Comparison of ENCODE assay signal across 1 cellular context in the genomic region with DNA sequence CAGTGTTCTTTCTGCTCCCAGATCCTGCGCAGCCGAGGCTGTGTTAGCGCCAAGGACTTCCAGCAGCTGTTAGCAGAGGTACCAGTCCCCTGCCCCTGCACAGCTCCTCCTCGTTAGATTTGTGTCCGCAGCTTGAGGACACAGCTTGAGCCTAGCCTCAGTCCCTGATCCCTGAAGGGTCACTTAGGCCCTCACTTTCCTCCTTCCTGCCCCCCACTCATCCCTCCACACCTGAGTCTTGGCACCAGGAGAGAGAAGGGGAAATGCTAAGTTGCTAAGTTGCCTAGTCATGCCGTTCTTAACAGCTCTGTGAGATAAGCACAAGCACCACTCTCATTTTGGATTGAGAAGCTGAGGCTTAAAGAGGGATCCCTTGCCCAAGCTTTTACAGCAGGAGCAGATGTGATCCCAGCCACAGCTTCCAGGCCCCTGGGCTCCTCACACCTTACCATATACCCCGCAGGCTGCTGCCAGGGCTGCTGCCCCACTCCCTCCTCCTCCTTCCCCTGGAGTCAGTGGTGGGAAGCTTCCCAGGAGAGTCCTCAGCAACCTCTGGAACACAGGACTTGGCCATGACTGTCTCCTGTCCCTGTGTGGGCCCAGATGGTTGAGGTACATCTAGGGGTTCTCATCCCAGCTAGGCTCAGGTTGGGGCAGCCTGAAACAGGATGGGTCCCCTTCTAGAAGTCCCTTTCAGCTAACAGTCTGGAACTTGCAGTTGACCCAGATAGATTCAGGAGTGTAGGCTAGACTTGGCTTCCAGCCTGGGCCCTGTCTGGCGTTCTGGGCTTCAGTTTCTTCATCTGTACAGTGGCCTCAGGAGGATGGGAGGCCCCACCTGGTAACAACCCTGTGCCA.
TF ChIP-seq lines count a peak whose summit lies in the region.

No MANE protein-coding gene starts in this region.

TF ChIP-seq in K562, 482 proteins besides CTCF, POLR2A, EP300 and RAD21 (continued from another document and continues in another):
- TF ChIP-seq ILF3 (IDR thresholded peaks at IDR 0.05; ENCODE audit: borderline replicate concordance) (no peak), ZNF3 (CRISPR knock-in tag; IDR thresholded peaks at IDR 0.05) (no peak), EWSR1 (IDR thresholded peaks at IDR 0.05; ENCODE audit: borderline replicate concordance, low read depth, partially characterized antibody) (no peak), BRD9 (IDR thresholded peaks at IDR 0.05; ENCODE audit: low read depth, partially characterized antibody) (no peak), MEIS2 (IDR thresholded peaks at IDR 0.05; ENCODE audit: partially characterized antibody) (peak; percentile 23), PCBP1 (IDR thresholded peaks at IDR 0.05; ENCODE audit: low read depth, low read length, poor library complexity, severe bottlenecking) (no peak), COPS2 (conservative IDR thresholded peaks at IDR 0.05) (no peak), RFX1 (IDR thresholded peaks at IDR 0.05) (no peak), FUS (optimal IDR thresholded peaks at IDR 0.05; ENCODE audit: low read depth, low read length) (no peak), YY1 (IDR thresholded peaks at IDR 0.05; ENCODE audit: borderline replicate concordance in 1 of 3, control insufficient read depth in 1 of 3, extremely low read depth in 1 of 3, insufficient read depth in 3 of 3, insufficient read length in 1 of 3, insufficient replicate concordance in 2 of 3, low read depth in 1 of 3, low read length in 2 of 3) (peak in 1 of 3 experiments; percentile 63), NFYB (IDR thresholded peaks at IDR 0.05; ENCODE audit: extremely low read depth, insufficient read length) (no peak), ZNF12 (CRISPR knock-in tag; IDR thresholded peaks at IDR 0.05) (no peak), SMAD1 (IDR thresholded peaks at IDR 0.05; ENCODE audit: low read depth, low read length, partially characterized antibody) (no peak), ZNF551 (CRISPR knock-in tag; IDR thresholded peaks at IDR 0.05) (no peak), ZNF717 (CRISPR knock-in tag; IDR thresholded peaks at IDR 0.05) (no peak), U2AF1 (optimal IDR thresholded peaks at IDR 0.05; ENCODE audit: low read depth, low read length) (no peak), SMARCB1 (IDR thresholded peaks at IDR 0.05; ENCODE audit: insufficient read length, low read depth) (no peak), RAD51 (IDR thresholded peaks at IDR 0.05; ENCODE audit: borderline replicate concordance, low read depth) (no peak), KLF6 (CRISPR knock-in tag; IDR thresholded peaks at IDR 0.05; ENCODE audit: borderline replicate concordance) (no peak), HMGN3 (IDR thresholded peaks at IDR 0.05; ENCODE audit: borderline replicate concordance, extremely low read depth, insufficient read length, low read depth, low read length) (no peak), ZNF445 (CRISPR knock-in tag; IDR thresholded peaks at IDR 0.05; ENCODE audit: low read depth) (no peak), DMBX1 (CRISPR knock-in tag; IDR thresholded peaks at IDR 0.05; ENCODE audit: borderline replicate concordance) (no peak), E2F3 (CRISPR knock-in tag; IDR thresholded peaks at IDR 0.05) (no peak), SMARCC2 (IDR thresholded peaks at IDR 0.05; ENCODE audit: low read depth) (peak; percentile 67; the same call in 1 of the 2 replicates), SMC3 (conservative IDR thresholded peaks at IDR 0.05; ENCODE audit: insufficient read depth, low read depth, low read length) (no peak), ZNF140 (CRISPR knock-in tag; IDR thresholded peaks at IDR 0.05) (no peak), CBFA2T3 (IDR thresholded peaks at IDR 0.05) (peak; percentile 41; the same call in 1 of the 2 replicates), HDAC2 (IDR thresholded peaks at IDR 0.05) (no peak; the same call in 1 of the 2 replicates), EHMT2 (IDR thresholded peaks at IDR 0.05) (no peak; the same call in 1 of the 2 replicates), MCM5 (IDR thresholded peaks at IDR 0.05; ENCODE audit: low read depth) (no peak), ZNF76 (CRISPR knock-in tag; IDR thresholded peaks at IDR 0.05; ENCODE audit: borderline replicate concordance) (no peak)
- TF ChIP-seq, protein P1, sequence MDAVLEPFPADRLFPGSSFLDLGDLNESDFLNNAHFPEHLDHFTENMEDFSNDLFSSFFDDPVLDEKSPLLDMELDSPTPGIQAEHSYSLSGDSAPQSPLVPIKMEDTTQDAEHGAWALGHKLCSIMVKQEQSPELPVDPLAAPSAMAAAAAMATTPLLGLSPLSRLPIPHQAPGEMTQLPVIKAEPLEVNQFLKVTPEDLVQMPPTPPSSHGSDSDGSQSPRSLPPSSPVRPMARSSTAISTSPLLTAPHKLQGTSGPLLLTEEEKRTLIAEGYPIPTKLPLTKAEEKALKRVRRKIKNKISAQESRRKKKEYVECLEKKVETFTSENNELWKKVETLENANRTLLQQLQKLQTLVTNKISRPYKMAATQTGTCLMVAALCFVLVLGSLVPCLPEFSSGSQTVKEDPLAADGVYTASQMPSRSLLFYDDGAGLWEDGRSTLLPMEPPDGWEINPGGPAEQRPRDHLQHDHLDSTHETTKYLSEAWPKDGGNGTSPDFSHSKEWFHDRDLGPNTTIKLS (IDR thresholded peaks at IDR 0.05; ENCODE audit: borderline replicate concordance, low read depth), result no peak
- TF ChIP-seq, protein P2, sequence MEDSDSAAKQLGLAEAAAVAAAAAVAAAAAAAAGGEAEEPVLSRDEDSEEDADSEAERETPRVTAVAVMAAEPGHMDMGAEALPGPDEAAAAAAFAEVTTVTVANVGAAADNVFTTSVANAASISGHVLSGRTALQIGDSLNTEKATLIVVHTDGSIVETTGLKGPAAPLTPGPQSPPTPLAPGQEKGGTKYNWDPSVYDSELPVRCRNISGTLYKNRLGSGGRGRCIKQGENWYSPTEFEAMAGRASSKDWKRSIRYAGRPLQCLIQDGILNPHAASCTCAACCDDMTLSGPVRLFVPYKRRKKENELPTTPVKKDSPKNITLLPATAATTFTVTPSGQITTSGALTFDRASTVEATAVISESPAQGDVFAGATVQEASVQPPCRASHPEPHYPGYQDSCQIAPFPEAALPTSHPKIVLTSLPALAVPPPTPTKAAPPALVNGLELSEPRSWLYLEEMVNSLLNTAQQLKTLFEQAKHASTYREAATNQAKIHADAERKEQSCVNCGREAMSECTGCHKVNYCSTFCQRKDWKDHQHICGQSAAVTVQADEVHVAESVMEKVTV (CRISPR knock-in tag; IDR thresholded peaks at IDR 0.05), result no peak
- TF ChIP-seq, protein P3, sequence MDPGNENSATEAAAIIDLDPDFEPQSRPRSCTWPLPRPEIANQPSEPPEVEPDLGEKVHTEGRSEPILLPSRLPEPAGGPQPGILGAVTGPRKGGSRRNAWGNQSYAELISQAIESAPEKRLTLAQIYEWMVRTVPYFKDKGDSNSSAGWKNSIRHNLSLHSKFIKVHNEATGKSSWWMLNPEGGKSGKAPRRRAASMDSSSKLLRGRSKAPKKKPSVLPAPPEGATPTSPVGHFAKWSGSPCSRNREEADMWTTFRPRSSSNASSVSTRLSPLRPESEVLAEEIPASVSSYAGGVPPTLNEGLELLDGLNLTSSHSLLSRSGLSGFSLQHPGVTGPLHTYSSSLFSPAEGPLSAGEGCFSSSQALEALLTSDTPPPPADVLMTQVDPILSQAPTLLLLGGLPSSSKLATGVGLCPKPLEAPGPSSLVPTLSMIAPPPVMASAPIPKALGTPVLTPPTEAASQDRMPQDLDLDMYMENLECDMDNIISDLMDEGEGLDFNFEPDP (CRISPR knock-in tag; IDR thresholded peaks at IDR 0.05), result no peak
- TF ChIP-seq, protein P4, sequence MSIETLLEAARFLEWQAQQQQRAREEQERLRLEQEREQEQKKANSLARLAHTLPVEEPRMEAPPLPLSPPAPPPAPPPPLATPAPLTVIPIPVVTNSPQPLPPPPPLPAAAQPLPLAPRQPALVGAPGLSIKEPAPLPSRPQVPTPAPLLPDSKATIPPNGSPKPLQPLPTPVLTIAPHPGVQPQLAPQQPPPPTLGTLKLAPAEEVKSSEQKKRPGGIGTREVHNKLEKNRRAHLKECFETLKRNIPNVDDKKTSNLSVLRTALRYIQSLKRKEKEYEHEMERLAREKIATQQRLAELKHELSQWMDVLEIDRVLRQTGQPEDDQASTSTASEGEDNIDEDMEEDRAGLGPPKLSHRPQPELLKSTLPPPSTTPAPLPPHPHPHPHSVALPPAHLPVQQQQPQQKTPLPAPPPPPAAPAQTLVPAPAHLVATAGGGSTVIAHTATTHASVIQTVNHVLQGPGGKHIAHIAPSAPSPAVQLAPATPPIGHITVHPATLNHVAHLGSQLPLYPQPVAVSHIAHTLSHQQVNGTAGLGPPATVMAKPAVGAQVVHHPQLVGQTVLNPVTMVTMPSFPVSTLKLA (conservative IDR thresholded peaks at IDR 0.05), result no peak
- TF ChIP-seq, protein P5, sequence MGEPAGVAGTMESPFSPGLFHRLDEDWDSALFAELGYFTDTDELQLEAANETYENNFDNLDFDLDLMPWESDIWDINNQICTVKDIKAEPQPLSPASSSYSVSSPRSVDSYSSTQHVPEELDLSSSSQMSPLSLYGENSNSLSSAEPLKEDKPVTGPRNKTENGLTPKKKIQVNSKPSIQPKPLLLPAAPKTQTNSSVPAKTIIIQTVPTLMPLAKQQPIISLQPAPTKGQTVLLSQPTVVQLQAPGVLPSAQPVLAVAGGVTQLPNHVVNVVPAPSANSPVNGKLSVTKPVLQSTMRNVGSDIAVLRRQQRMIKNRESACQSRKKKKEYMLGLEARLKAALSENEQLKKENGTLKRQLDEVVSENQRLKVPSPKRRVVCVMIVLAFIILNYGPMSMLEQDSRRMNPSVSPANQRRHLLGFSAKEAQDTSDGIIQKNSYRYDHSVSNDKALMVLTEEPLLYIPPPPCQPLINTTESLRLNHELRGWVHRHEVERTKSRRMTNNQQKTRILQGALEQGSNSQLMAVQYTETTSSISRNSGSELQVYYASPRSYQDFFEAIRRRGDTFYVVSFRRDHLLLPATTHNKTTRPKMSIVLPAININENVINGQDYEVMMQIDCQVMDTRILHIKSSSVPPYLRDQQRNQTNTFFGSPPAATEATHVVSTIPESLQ (CRISPR knock-in tag; IDR thresholded peaks at IDR 0.05), result no peak
- TF ChIP-seq, protein P6, sequence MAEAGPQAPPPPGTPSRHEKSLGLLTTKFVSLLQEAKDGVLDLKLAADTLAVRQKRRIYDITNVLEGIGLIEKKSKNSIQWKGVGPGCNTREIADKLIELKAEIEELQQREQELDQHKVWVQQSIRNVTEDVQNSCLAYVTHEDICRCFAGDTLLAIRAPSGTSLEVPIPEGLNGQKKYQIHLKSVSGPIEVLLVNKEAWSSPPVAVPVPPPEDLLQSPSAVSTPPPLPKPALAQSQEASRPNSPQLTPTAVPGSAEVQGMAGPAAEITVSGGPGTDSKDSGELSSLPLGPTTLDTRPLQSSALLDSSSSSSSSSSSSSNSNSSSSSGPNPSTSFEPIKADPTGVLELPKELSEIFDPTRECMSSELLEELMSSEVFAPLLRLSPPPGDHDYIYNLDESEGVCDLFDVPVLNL (CRISPR knock-in tag; IDR thresholded peaks at IDR 0.05; ENCODE audit: low read depth), result no peak
- TF ChIP-seq, protein P7, sequence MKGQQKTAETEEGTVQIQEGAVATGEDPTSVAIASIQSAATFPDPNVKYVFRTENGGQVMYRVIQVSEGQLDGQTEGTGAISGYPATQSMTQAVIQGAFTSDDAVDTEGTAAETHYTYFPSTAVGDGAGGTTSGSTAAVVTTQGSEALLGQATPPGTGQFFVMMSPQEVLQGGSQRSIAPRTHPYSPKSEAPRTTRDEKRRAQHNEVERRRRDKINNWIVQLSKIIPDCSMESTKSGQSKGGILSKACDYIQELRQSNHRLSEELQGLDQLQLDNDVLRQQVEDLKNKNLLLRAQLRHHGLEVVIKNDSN (CRISPR knock-in tag; IDR thresholded peaks at IDR 0.05), result peak; percentile 28; the same call in 1 of the 2 replicates
- TF ChIP-seq, protein P8, sequence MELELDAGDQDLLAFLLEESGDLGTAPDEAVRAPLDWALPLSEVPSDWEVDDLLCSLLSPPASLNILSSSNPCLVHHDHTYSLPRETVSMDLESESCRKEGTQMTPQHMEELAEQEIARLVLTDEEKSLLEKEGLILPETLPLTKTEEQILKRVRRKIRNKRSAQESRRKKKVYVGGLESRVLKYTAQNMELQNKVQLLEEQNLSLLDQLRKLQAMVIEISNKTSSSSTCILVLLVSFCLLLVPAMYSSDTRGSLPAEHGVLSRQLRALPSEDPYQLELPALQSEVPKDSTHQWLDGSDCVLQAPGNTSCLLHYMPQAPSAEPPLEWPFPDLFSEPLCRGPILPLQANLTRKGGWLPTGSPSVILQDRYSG (tag; conservative IDR thresholded peaks at IDR 0.05; ENCODE audit: low read depth), result no peak
- TF ChIP-seq, protein P9, sequence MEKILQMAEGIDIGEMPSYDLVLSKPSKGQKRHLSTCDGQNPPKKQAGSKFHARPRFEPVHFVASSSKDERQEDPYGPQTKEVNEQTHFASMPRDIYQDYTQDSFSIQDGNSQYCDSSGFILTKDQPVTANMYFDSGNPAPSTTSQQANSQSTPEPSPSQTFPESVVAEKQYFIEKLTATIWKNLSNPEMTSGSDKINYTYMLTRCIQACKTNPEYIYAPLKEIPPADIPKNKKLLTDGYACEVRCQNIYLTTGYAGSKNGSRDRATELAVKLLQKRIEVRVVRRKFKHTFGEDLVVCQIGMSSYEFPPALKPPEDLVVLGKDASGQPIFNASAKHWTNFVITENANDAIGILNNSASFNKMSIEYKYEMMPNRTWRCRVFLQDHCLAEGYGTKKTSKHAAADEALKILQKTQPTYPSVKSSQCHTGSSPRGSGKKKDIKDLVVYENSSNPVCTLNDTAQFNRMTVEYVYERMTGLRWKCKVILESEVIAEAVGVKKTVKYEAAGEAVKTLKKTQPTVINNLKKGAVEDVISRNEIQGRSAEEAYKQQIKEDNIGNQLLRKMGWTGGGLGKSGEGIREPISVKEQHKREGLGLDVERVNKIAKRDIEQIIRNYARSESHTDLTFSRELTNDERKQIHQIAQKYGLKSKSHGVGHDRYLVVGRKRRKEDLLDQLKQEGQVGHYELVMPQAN (IDR thresholded peaks at IDR 0.05; ENCODE audit: borderline replicate concordance), result no peak
- TF ChIP-seq, protein P10, sequence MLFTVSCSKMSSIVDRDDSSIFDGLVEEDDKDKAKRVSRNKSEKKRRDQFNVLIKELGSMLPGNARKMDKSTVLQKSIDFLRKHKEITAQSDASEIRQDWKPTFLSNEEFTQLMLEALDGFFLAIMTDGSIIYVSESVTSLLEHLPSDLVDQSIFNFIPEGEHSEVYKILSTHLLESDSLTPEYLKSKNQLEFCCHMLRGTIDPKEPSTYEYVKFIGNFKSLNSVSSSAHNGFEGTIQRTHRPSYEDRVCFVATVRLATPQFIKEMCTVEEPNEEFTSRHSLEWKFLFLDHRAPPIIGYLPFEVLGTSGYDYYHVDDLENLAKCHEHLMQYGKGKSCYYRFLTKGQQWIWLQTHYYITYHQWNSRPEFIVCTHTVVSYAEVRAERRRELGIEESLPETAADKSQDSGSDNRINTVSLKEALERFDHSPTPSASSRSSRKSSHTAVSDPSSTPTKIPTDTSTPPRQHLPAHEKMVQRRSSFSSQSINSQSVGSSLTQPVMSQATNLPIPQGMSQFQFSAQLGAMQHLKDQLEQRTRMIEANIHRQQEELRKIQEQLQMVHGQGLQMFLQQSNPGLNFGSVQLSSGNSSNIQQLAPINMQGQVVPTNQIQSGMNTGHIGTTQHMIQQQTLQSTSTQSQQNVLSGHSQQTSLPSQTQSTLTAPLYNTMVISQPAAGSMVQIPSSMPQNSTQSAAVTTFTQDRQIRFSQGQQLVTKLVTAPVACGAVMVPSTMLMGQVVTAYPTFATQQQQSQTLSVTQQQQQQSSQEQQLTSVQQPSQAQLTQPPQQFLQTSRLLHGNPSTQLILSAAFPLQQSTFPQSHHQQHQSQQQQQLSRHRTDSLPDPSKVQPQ (CRISPR knock-in tag; IDR thresholded peaks at IDR 0.05; ENCODE audit: borderline replicate concordance), result no peak
